Comparison of ENCODE assay signal across 8 cellular contexts in genomic region chr3:126389112-126389791, GRCh38. TPM values are rescaled to one million over a fixed set of nuclear protein-coding genes. Genes with fewer than 3 reads are reported as not detected.
DNase-seq lines count a peak whose midpoint lies in the region; ATAC-seq and TF ChIP-seq lines count a peak whose summit lies in the region.

No MANE protein-coding gene starts in this region.

- no peak overlapping the region for H2AFZ ChIP-seq in Karpas-422 (ENCODE audit: low read length)

- peak overlapping the region; percentile 85 for H3K27ac ChIP-seq in BLaER1
- H3K27ac ChIP-seq in Karpas-422 (ENCODE audit: low read length): no peak overlapping the region
- no peak overlapping the region for H3K27ac ChIP-seq in SJSA1
- no peak overlapping the region for H3K27ac ChIP-seq in iPS-18a (ENCODE audit: low read length)

- H3K9me2 ChIP-seq in Karpas-422 (replicated peaks; ENCODE audit: insufficient read depth, low read length): no peaks in the 10 kb centered on the region

- H4K20me1 ChIP-seq in BLaER1 (no peaks in the 10 kb centered on the region), Karpas-422 (ENCODE audit: insufficient read depth, low read depth, low read length) (no peaks in the 10 kb centered on the region)

- ATAC-seq in GM19372 (IDR thresholded peaks at IDR 0.05; ENCODE audit: low read depth, unreplicated experiment) (peak; percentile 74), GM19324 (IDR thresholded peaks at IDR 0.05; ENCODE audit: low FRiP score, unreplicated experiment) (no peak)

- peak overlapping the region; percentile 80 for H3K9ac ChIP-seq in BLaER1
- no peak overlapping the region for H3K9ac ChIP-seq in Karpas-422 (ENCODE audit: low read length)
- peak overlapping the region; percentile 25 for H3K9ac ChIP-seq in iPS-18a (ENCODE audit: low read length)

- H3K4me1 ChIP-seq in BLaER1 (peaks cover 6% of the 10 kb centered on the region), Karpas-422 (ENCODE audit: low read length) (no peaks in the 10 kb centered on the region), SJSA1 (replicated peaks) (peaks cover 8% of the 10 kb centered on the region), iPS-18a (ENCODE audit: control insufficient read depth, low read depth, low read length) (peaks cover under 1% of the 10 kb centered on the region)

- no peaks in the 10 kb centered on the region for H3K36me3 ChIP-seq in BLaER1
- no peaks in the 10 kb centered on the region for H3K36me3 ChIP-seq in Karpas-422 (ENCODE audit: insufficient read depth, low read length)
- H3K36me3 ChIP-seq in SJSA1: no peaks in the 10 kb centered on the region
- no peaks in the 10 kb centered on the region for H3K36me3 ChIP-seq in iPS-18a (ENCODE audit: control insufficient read depth, low read depth, low read length)

- TF ChIP-seq CTCF in retinal pigment epithelial cell (conservative IDR thresholded peaks at IDR 0.05; ENCODE audit: low read depth, low read length): peak; percentile 83

- H3K4me3 ChIP-seq in BLaER1 (peak overlapping the region; percentile 54), Karpas-422 (ENCODE audit: low read length) (no peak overlapping the region), SJSA1 (no peak overlapping the region), iPS-18a (ENCODE audit: low read length) (peak overlapping the region; percentile 41), retinal pigment epithelial cell (ENCODE audit: low read length) (peak overlapping the region; percentile 45)

- no peaks in the 10 kb centered on the region for H3K79me2 ChIP-seq in Karpas-422 (ENCODE audit: low read length)

- in situ Hi-C loops in T47D (cut with HindIII; ENCODE audit: low pct_unique_long_range_greater_than_20kb, low sequenced_read_pairs): no loop called here

- DNase-seq in Karpas-422 (peak; percentile 67), SJSA1 (ENCODE audit: low read depth in 1 of 2, low spot score in 2 of 2) (peak; percentile 63 to 77), T47D (ENCODE audit: low read depth in 1 of 2, low spot score in 1 of 2) (peak; percentile 81 to 95), retinal pigment epithelial cell (ENCODE audit: low read depth) (peak; percentile 59)

- peak overlapping the region; percentile 91 for H3K4me2 ChIP-seq in BLaER1
- no peak overlapping the region for H3K4me2 ChIP-seq in Karpas-422 (ENCODE audit: low read depth, low read length, poor library complexity, severe bottlenecking)

- H3K9me3 ChIP-seq in BLaER1 (no peaks in the 10 kb centered on the region), Karpas-422 (ENCODE audit: low read length) (no peaks in the 10 kb centered on the region), SJSA1 (replicated peaks) (no peaks in the 10 kb centered on the region), iPS-18a (ENCODE audit: control insufficient read depth, low read depth, low read length) (no peaks in the 10 kb centered on the region)

- no peaks in the 10 kb centered on the region for H3K27me3 ChIP-seq in BLaER1
- no peaks in the 10 kb centered on the region for H3K27me3 ChIP-seq in Karpas-422 (ENCODE audit: low read length)
- H3K27me3 ChIP-seq in SJSA1 (replicated peaks): peaks cover 13% of the 10 kb centered on the region; the same call in 1 of the 2 replicates
- H3K27me3 ChIP-seq in iPS-18a (ENCODE audit: control insufficient read depth, insufficient read depth, low read length): peaks cover 19% of the 10 kb centered on the region

RNA-seq across cellular contexts. Expression of gene CFAP100, which starts 5.5 kb away (rescaled TPM):
- not detected in 2 replicates for total RNA-seq in Karpas-422 (2014; rRNA removed; shearing (Covaris generic); ENCODE audit: low replicate concordance)
- not detected in 2 replicates for total RNA-seq in SJSA1 (2014; rRNA removed; shearing (Covaris generic))

RNA-seq across cellular contexts. Expression of gene KLF15, which starts 32.0 kb away (rescaled TPM):
- not detected in 2 replicates for total RNA-seq in Karpas-422 (2014; rRNA removed; shearing (Covaris generic); ENCODE audit: low replicate concordance)
- 0.03 and 0.50 TPM in 2 replicates for total RNA-seq in SJSA1 (2014; rRNA removed; shearing (Covaris generic))

Comparison
In these comparisons a context has a peak if more than half of its experiments do, and no peak if none do; other contexts are left out.
1. H3K4me3 ChIP-seq: peak in BLaER1 (single experiment), iPS-18a (single experiment) and retinal pigment epithelial cell (single experiment); none in Karpas-422 (single experiment) and SJSA1 (single experiment).
2. Peak in every context shown above with its lines, with median percentiles within 50 percentile points of each other: DNase-seq.